Comparison of ENCODE assay signal across 16 cellular contexts in the genomic region with DNA sequence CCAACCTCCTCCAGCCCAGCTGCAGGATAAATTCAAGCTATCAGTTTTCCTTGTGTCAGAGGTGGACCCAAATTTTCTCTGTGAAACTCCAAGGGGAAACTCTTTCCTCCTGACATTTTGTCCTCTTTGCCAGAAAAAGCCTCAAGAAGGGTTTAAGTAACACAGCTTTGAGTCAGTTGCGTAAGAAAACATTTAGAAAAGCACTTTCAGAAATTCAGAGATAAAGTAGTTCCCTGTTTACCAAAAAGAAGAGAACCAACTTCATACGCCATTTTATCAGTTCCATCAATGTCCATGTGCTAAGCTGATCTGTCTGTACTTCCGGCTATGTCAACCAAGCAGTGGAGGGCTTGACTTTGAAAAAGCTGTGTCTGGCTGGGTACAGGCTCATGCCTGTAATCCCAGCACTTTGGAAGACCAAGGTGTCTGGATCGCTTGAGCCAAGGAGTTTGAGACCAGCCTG. TPM values are rescaled to one million over a fixed set of nuclear protein-coding genes. Genes with fewer than 3 reads are reported as not detected.
DNase-seq lines count a peak whose midpoint lies in the region; TF ChIP-seq lines count a peak whose summit lies in the region.
"Had no signal": no experiment of that assay in that cellular context is flagged by ENCODE, and none has a peak within 500 bp of the region (broad histone marks: within the 10 kb centered on the region; RNA-seq: fewer than 3 reads in every experiment).

No MANE protein-coding gene starts in this region.

- peak; percentile 38 for DNase-seq in SKM-1 treated with dmso at 0.1 percent for 144 hours (lab: John Stamatoyannopoulos, UW; ENCODE audit: unreplicated experiment)
- DNase-seq in SKM-1 (lab: John Stamatoyannopoulos, UW; ENCODE audit: unreplicated experiment) = no peak
- DNase-seq in dedifferentiated amniotic fluid mesenchymal stem cell (ENCODE audit: extremely low spot score) = peak; percentile 23
- DNase-seq in myocyte (ENCODE audit: low read depth) = peak; percentile 61
- no peak for DNase-seq in caudate nucleus (lab: John Stamatoyannopoulos, UW)
- no peak for DNase-seq in SK-N-DZ (ENCODE audit: low spot score)
- DNase-seq in islet precursor cell = no peak
- no peak for DNase-seq in ovary
- DNase-seq: activated effector memory CD4-positive, alpha-beta T cell treated with anti-CD3 and anti-CD28 coated beads, Interleukin-2, amount 50 U/mL, for 16 hours; brain microvascular endothelial cell; effector memory CD8-positive, alpha-beta T cell; kidney; MG63; trophoblast cell had no signal

- H3K27ac ChIP-seq in caudate nucleus (ENCODE audit: low read depth, low read length) = no peak overlapping the region
- no peak overlapping the region for H3K27ac ChIP-seq in ovary
- H3K27ac ChIP-seq: A549, brain microvascular endothelial cell had no signal

- no peaks in the 10 kb centered on the region for H3K9me3 ChIP-seq in ovary
- H3K9me3 ChIP-seq: A549, MG63, prostate gland had no signal

- intact Hi-C loops in ovary (cut with DNase I) = no loop called here

- H3K27me3 ChIP-seq in ovary = no peaks in the 10 kb centered on the region
- H3K27me3 ChIP-seq: brain microvascular endothelial cell, MG63 had no signal

- no peak for TF ChIP-seq CTCF in ovary (IDR thresholded peaks at IDR 0.05)

- 59 to 66% (median 63%) methylated on average over 4 of the region's 4 CpGs for WGBS in ovary, 3 donors

- TF ChIP-seq EP300 in ovary (IDR thresholded peaks at IDR 0.05) = no peak

- TF ChIP-seq POLR2A in ovary (IDR thresholded peaks at IDR 0.05) = no peak

- H3K4me1 ChIP-seq in ovary (ENCODE audit: insufficient read depth) = peaks cover 2% of the 10 kb centered on the region
- H3K4me1 ChIP-seq: A549, prostate gland had no signal

- no peak overlapping the region for H3K4me3 ChIP-seq in ovary
- H3K4me3 ChIP-seq: A549, MG63, prostate gland had no signal

- no peaks in the 10 kb centered on the region for H3K36me3 ChIP-seq in ovary
- H3K36me3 ChIP-seq: brain microvascular endothelial cell, MG63, prostate gland had no signal

RNA-seq across cellular contexts. Expression of gene SUSD1, which starts 19.9 kb away (rescaled TPM):
- 3.3 and 7.1 TPM in 2 replicates for total RNA-seq in myocyte
- polyA plus RNA-seq in myocyte (2012) = 1.1 TPM
- 7.4 and 8.5 TPM in 2 replicates for polyA plus RNA-seq in SK-N-DZ (2014; cell fraction: cytosol; rRNA removed)
- 5.0 and 7.6 TPM in 2 replicates for polyA plus RNA-seq in SK-N-DZ (2014; cell fraction: nucleus; rRNA removed)
- 1 to 10 TPM; 1.4 to 5.4 (median 3.4) TPM for total RNA-seq in ovary
- polyA plus RNA-seq in ovary = 10 to 100 TPM in 1 of 2 donors, 1 to 10 TPM in 1; 1.1 to 21.0 TPM

Comparison
In these comparisons a context has a peak if more than half of its experiments do, and no peak if none do; other contexts are left out.
1. DNase-seq: peak in SKM-1 treated with dmso at 0.1 percent for 144 hours (single experiment), dedifferentiated amniotic fluid mesenchymal stem cell (single experiment) and myocyte (single experiment); none in SKM-1 (single experiment), caudate nucleus (0 of 61), SK-N-DZ (single experiment), islet precursor cell (single experiment) and ovary (0 of 5).